ENCODE assay signal across 8 cellular contexts in the genomic region with DNA sequence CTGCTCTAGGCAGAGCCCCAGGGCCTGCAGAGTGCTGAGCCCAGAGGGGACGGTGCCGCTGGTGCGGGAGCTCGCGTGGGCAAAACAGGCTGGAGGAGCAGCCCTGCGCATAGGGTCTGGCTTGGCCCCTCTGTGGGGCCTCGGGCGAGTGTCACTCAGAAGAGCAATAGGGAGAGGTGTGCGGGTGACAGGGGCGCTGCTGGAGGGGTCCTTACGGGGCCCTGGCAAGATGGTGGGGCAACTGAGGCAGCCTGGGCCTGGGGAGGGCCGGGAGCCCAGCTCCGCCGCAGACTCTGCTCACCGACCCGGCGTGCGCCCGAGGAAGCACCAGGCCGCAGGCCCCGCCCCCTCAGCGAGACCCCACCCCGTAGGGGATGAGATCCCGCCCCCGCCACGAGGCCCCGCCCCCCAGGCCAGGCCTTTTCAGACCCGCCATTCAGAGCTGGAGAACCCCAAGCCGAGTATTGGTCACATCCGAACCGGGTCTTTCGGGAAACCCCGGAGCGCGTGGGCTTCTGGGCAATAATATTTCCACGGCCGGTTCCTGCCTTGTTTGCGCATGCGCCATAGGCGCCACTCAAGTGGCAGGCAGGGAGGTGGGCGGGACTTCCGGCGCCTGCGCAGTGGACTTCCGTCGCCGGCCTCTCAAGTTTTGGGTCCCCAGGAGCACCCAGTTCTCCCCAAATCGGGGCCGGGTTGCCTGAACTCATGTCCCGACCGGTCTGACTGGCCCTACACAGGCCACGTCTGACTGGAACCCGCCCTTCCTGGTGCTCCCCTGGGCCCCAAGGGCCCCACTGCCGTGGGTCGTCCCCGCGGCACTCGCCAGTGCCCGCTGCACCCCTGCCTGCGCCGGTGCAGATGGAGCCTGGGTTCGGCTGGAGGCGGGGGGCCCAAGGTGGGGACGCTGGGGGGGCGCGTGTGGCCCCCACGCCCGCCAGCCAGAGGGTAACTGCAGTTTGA. TPM values are rescaled to one million over a fixed set of nuclear protein-coding genes. Genes with fewer than 3 reads are reported as not detected.
DNase-seq lines count a peak whose midpoint lies in the region; ATAC-seq, FAIRE-seq and TF ChIP-seq lines count a peak whose summit lies in the region.

No MANE protein-coding gene starts in this region.

- H3K9ac ChIP-seq in rectal smooth muscle tissue (ENCODE audit: low read length): peak overlapping the region; percentile 97

- peak; percentile 99 for FAIRE-seq in GM18507 (lab: Jason Lieb, UNC)

- in situ Hi-C loops in astrocyte of the cerebellum (cut with HindIII; ENCODE audit: low sequenced_read_pairs): no loop called here

- H3K27me3 ChIP-seq in rectal smooth muscle tissue (ENCODE audit: control insufficient read depth, insufficient read depth, low read length): peaks cover under 1% of the 10 kb centered on the region
- H3K27me3 ChIP-seq in aorta (ENCODE audit: control insufficient read depth in 1 of 2, insufficient read depth in 2 of 2, low read length in 1 of 2): no peaks in the 10 kb centered on the region

- 1 to 2% methylated on average over 56 to 68 of the region's 68 CpGs for WGBS in aorta, 2 donors

- peak overlapping the region; percentile 91 for H3K27ac ChIP-seq in rectal smooth muscle tissue (ENCODE audit: low read depth, low read length)
- H3K27ac ChIP-seq in aorta (ENCODE audit: low read depth in 1 of 2, low read length in 2 of 2): peak overlapping the region; percentile 8 to 77

- H3K36me3 ChIP-seq in rectal smooth muscle tissue (ENCODE audit: control insufficient read depth, insufficient read depth, low read length) (no peaks in the 10 kb centered on the region), aorta (ENCODE audit: control insufficient read depth in 1 of 2, insufficient read depth in 2 of 2, low read length in 1 of 2) (no peaks in the 10 kb centered on the region)

- ATAC-seq in HG02973 (IDR thresholded peaks at IDR 0.05; ENCODE audit: unreplicated experiment) (peak; percentile 71), aorta (ENCODE audit: low FRiP score) (peak; percentile 95)

- H3K4me3 ChIP-seq in astrocyte of the cerebellum (ENCODE audit: low read depth, low read length) (peak overlapping the region; percentile 86), rectal smooth muscle tissue (ENCODE audit: low read length) (peak overlapping the region; percentile 71), aorta (ENCODE audit: low read length in 2 of 2) (peak overlapping the region; percentile 36 to 75)

- H3K9me3 ChIP-seq in aorta (ENCODE audit: control insufficient read depth, low read length): no peaks in the 10 kb centered on the region

- no peak for TF ChIP-seq CTCF in astrocyte of the cerebellum (IDR thresholded peaks at IDR 0.05; ENCODE audit: low read depth, low read length, missing control alignments)

- H3K4me1 ChIP-seq in rectal smooth muscle tissue (ENCODE audit: control insufficient read depth, insufficient read depth, low read length): peaks cover 8% of the 10 kb centered on the region
- H3K4me1 ChIP-seq in aorta (ENCODE audit: control insufficient read depth in 1 of 2, insufficient read depth in 2 of 2, low read length in 2 of 2): no peaks in the 10 kb centered on the region

- intact Hi-C loops in aorta (cut with DNase I): no loop called here

- peak; percentile 94 for DNase-seq in GM18507 (ENCODE audit: extremely low spot score, insufficient read length, low read depth)
- peak; percentile 94 for DNase-seq in NCI-H1930 (lab: John Stamatoyannopoulos, UW)
- peak; percentile 98 for DNase-seq in T-helper 22 cell (ENCODE audit: low read depth)
- DNase-seq in astrocyte of the cerebellum (ENCODE audit: low read depth): peak; percentile 95
- peak; percentile 99 for DNase-seq in hepatic stellate cell (ENCODE audit: low spot score)
- peak; percentile 98 to 99 for DNase-seq in aorta

RNA-seq across cellular contexts. Expression of gene RNF208, which starts 1.3 kb away (rescaled TPM):
- 1 to 10 TPM; 2.2 to 3.4 TPM for total RNA-seq in aorta
- 10 to 100 TPM in 1 of 2 donors, 1 to 10 TPM in 1; 2.9 to 11.8 TPM for polyA plus RNA-seq in aorta

RNA-seq across cellular contexts. Expression of gene CYSRT1, which starts 1.6 kb away (rescaled TPM):
- total RNA-seq in aorta: not detected
- polyA plus RNA-seq in aorta: 1 to 10 TPM in 1 of 2 donors, not detected in 1; 1.1 TPM

RNA-seq across cellular contexts. Expression of gene RNF224, which starts 3.9 kb away (rescaled TPM):
- total RNA-seq in aorta: not detected
- polyA plus RNA-seq in aorta: under 1 TPM; 0.08 to 0.25 TPM

RNA-seq across cellular contexts. Expression of gene SLC34A3, which starts 7.3 kb away (rescaled TPM):
- not detected for total RNA-seq in aorta
- not detected for polyA plus RNA-seq in aorta

RNA-seq across cellular contexts. Expression of gene TUBB4B, which starts 17.7 kb away (rescaled TPM):
- total RNA-seq in aorta: 100 to 1,000 TPM in 1 of 2 donors, 10 to 100 TPM in 1; 86.9 to 152 TPM
- 100 to 1,000 TPM in 1 of 2 donors, 10 to 100 TPM in 1; 94.2 to 128 TPM for polyA plus RNA-seq in aorta

Comparison
In these comparisons a context has a peak if more than half of its experiments do, and no peak if none do; other contexts are left out.
1. Peak in every context shown above with its lines: DNase-seq, ATAC-seq, H3K4me3 ChIP-seq and H3K27ac ChIP-seq.